ENCODE assay signal across 33 cellular contexts in the genomic region with DNA sequence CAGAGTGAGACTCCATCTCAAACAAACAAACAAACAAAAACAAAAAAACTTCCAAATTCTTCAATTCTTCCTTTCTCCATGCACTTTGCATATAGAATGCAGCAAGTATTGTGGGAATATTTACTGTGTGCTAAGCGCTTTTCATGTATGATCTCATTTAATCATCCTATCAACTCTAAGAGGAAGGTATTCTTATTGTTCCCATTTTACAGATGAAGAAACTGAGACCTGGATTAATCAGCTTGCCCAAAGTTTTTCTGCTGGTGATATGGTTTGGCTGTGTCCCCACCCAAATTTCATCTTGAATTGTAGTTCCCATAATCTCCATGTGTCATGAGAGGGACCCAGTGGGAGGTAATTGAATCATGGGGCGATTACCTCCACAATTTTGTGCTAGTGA.
"Had no signal": no experiment of that assay in that cellular context is flagged by ENCODE, and none has a peak within 500 bp of the region (broad histone marks: within the 10 kb centered on the region; RNA-seq: fewer than 3 reads in every experiment).

No MANE protein-coding gene starts in this region.

- H3K4me3 ChIP-seq: MG63 had no signal

- H3K4me2 ChIP-seq: KMS-11 had no signal

- H3K27ac ChIP-seq: KMS-11 had no signal

- H3K36me3 ChIP-seq: MG63 had no signal

- H3K9ac ChIP-seq: KMS-11 had no signal

- DNase-seq: Karpas-422, Kasumi-1, MG63, MM.1S, MV-4-11, NCI-H1048, NCI-H1092, NCI-H1092 treated with DMSO at 0.1 percent for 48 hours, NCI-H1105, NCI-H1105 treated with DMSO at 0.1 percent for 48 hours, NCI-H1417, NCI-H1417 treated with DMSO at 0.1 percent for 48 hours, NCI-H1436, NCI-H1436 treated with DMSO at 0.1 percent for 48 hours, NCI-H146, NCI-H1694, NCI-H1694 treated with DMSO at 0.1 percent for 48 hours, NCI-H187, NCI-H187 treated with DMSO at 0.1 percent for 48 hours, NCI-H1930, NCI-H2029, NCI-H2029 treated with DMSO at 0.1 percent for 48 hours, NCI-H2081 treated with DMSO at 0.1 percent for 48 hours, NCI-H2107, NCI-H2171, NCI-H2171 treated with DMSO at 0.1 percent for 48 hours, NCI-H2227 treated with DMSO at 0.1 percent for 48 hours, NCI-H226, NCI-H446, NCI-H446 treated with DMSO at 0.1 percent for 48 hours, NCI-H510A, NCI-H510A treated with DMSO at 0.1 percent for 48 hours had no signal

- H3K9me3 ChIP-seq: MG63 had no signal
